18 cellular contexts compared by ENCODE assay signal in the genomic region with DNA sequence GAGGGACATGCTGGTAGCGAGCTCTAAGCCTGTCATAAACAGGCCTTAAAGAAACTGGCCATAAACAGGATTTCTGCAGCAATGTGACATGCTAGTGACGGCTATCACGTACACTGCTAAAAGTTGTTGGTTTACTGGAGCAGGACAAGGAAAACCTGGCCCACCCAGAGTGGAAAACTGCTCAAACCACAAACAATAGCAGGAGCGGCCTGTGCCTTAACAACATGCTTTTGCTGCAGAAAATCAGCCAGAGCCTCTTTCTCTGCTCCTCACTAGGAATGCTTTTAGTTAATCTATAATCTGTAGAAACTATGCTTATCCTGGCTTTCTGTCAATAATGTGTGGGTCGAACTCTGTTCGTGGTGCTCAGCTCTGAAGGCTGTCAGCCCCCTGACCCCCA.
"Had no signal": no experiment of that assay in that cellular context is flagged by ENCODE, and none has a peak within 500 bp of the region (broad histone marks: within the 10 kb centered on the region; RNA-seq: fewer than 3 reads in every experiment).

No MANE protein-coding gene starts in this region.

- H3K9me3 Mint-ChIP-seq: activated T-helper 2 cell treated with anti-CD3 and anti-CD28 coated beads, Interferon-gamma antibody, Interleukin-2, Interleukin-4, amounts not matched to agents 10 μg/mL and 5 μg/mL and 100 μg/mL, durations not matched to agents 14 hours and 24 hours and 36 hours; naive thymus-derived CD4-positive, alpha-beta T cell; stimulated activated naive CD8-positive, alpha-beta T cell treated with anti-CD3 and anti-CD28 coated beads, Interleukin-15, amount 100 ng/mL, for 72 hours had no signal

- H3K27me3 ChIP-seq: dorsolateral prefrontal cortex, testis had no signal

- H3K9me3 ChIP-seq: spleen, testis had no signal

- H3K36me3 ChIP-seq: cardiac muscle cell, spleen had no signal

- H3K27ac ChIP-seq: cardiac muscle cell, dorsolateral prefrontal cortex, spleen, testis had no signal

- ATAC-seq: naive thymus-derived CD4-positive, alpha-beta T cell; sciatic nerve; SK-N-SH treated with all-trans-retinoic acid at 6 μM for 48 hours; stimulated activated naive CD8-positive, alpha-beta T cell treated with anti-CD3 and anti-CD28 coated beads, Interleukin-15, amount 100 ng/mL, for 72 hours had no signal

- H3K27ac Mint-ChIP-seq: activated T-helper 2 cell treated with anti-CD3 and anti-CD28 coated beads, Interferon-gamma antibody, Interleukin-2, Interleukin-4, amounts not matched to agents 10 μg/mL and 5 μg/mL and 100 μg/mL, durations not matched to agents 14 hours and 24 hours and 36 hours; naive thymus-derived CD4-positive, alpha-beta T cell; stimulated activated naive CD8-positive, alpha-beta T cell treated with anti-CD3 and anti-CD28 coated beads, Interleukin-15, amount 100 ng/mL, for 72 hours had no signal

- DNase-seq: activated CD4-positive, alpha-beta T cell treated with anti-CD3 and anti-CD28 coated beads for 1 hour; activated CD4-positive, alpha-beta T cell treated with anti-CD3 and anti-CD28 coated beads, Interleukin-2, amount 50 U/mL, for 48 hours; activated naive CD4-positive, alpha-beta T cell treated with anti-CD3 and anti-CD28 coated beads, Interleukin-2, amount 50 U/mL, for 16 hours; activated T-cell treated with anti-CD3 and anti-CD28 coated beads, Interleukin-2, amount 50 U/mL, for 1 hour; dorsolateral prefrontal cortex; islet precursor cell; naive thymus-derived CD4-positive, alpha-beta T cell; occipital lobe; spleen; stimulated activated naive CD8-positive, alpha-beta T cell treated with anti-CD3 and anti-CD28 coated beads, Interleukin-15, amount 100 ng/mL, for 72 hours; T-helper 1 cell; T1000; testis had no signal

- H3K4me3 Mint-ChIP-seq: naive thymus-derived CD4-positive, alpha-beta T cell; stimulated activated naive CD8-positive, alpha-beta T cell treated with anti-CD3 and anti-CD28 coated beads, Interleukin-15, amount 100 ng/mL, for 72 hours had no signal

- FAIRE-seq: astrocyte had no signal

- H3K4me3 ChIP-seq: cardiac muscle cell, dorsolateral prefrontal cortex, spleen, testis had no signal

- H3K36me3 Mint-ChIP-seq: naive thymus-derived CD4-positive, alpha-beta T cell had no signal
